Comparison of ENCODE assay signal across 8 cellular contexts in the genomic region with DNA sequence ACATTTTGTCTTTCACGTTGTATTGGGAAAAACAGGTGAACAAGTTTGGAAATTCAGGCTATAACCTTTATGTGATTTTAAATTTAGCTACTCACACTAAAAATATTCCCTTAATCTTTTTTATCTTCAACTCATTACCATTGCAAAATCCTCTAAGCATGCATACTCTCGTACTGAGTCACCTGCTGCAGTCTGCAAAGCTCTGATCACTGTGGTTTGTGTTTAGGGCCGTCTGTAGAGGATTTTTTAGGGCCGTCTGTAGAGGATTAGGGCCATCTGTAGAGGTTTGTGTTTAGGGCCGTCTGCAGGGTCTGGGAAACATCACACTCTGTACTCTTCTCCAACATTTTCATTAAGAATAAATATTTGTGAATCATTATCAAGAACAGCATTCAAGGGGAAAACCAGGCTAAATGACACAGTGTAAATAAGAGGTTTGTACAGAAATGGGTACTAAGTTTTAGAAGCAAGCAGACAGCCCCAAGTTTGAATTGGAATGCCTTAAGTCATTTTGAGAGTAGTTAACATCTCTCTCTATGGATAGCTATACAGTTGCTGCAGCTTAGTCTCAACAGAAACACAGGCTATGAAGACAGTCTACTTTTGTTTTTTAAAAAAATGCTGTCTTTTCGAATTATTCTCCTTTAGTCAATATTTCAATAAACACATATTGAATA.
A peak's percentile ranks its signal among the peaks of the same experiment; 100 is the strongest.
DNase-seq lines count a peak whose midpoint lies in the region; ATAC-seq and TF ChIP-seq lines count a peak whose summit lies in the region.

No MANE protein-coding gene starts in this region.

- H3K27ac ChIP-seq in ascending aorta (peak overlapping the region; percentile 24 to 60), muscle layer of colon (ENCODE audit: low read depth, low read length) (peak overlapping the region; percentile 37)

- H3K27me3 ChIP-seq in ascending aorta (no peaks in the 10 kb centered on the region), muscle layer of colon (ENCODE audit: control insufficient read depth in 1 of 2, insufficient read depth in 2 of 2, low read length in 2 of 2) (no peaks in the 10 kb centered on the region)

- DNase-seq in GM12865 (ENCODE audit: low read depth) (peak; percentile 64), ascending aorta (ENCODE audit: low spot score in 2 of 2) (no peak), NCI-H2029 treated with DMSO at 0.1 percent for 48 hours (lab: John Stamatoyannopoulos, UW) (no peak), SK-N-DZ (ENCODE audit: low spot score) (no peak)
- DNase-seq in activated CD8-positive, alpha-beta memory T cell treated with anti-CD3 and anti-CD28 coated beads, Interleukin-2, amount 50 U/mL, for 4 hours: no peak

- H3K4me1 ChIP-seq in ascending aorta: peaks cover 0 to 30% of the 10 kb centered on the region in 2 donors
- H3K4me1 ChIP-seq in muscle layer of colon (ENCODE audit: insufficient read depth, low read length): peaks cover 6% of the 10 kb centered on the region

- intact Hi-C loops in ascending aorta (cut with DNase I): loop anchor here (5.0 kb wide), 1 partner anchor 156 kb away; a partner anchor contains a TSS

- ATAC-seq in HG03432 (IDR thresholded peaks at IDR 0.05; ENCODE audit: unreplicated experiment): peak; percentile 93
- no peak for ATAC-seq in HG02571 (IDR thresholded peaks at IDR 0.05; ENCODE audit: unreplicated experiment)

- H3K36me3 ChIP-seq in ascending aorta (no peaks in the 10 kb centered on the region), muscle layer of colon (ENCODE audit: insufficient read depth, low read length) (no peaks in the 10 kb centered on the region)

- H3K4me3 ChIP-seq in GM12865 (ENCODE audit: low read depth, low read length) (no peak overlapping the region), ascending aorta (no peak overlapping the region), muscle layer of colon (ENCODE audit: low read depth in 1 of 2, low read length in 2 of 2) (no peak overlapping the region)

- H3K9me3 ChIP-seq in ascending aorta: no peaks in the 10 kb centered on the region
- no peaks in the 10 kb centered on the region for H3K9me3 ChIP-seq in muscle layer of colon (ENCODE audit: low read length)

- H3K9ac ChIP-seq in muscle layer of colon (ENCODE audit: low read length): no peak overlapping the region

- no peak for TF ChIP-seq CTCF in GM12865 (IDR thresholded peaks at IDR 0.05; ENCODE audit: insufficient read depth, low read depth, low read length, missing control alignments)
- TF ChIP-seq CTCF in ascending aorta (IDR thresholded peaks at IDR 0.05): no peak
